Comparison of ENCODE assay signal across 2 cellular contexts in genomic region chr17:48960834-48961515, GRCh38.
A peak's percentile ranks its signal among the peaks of the same experiment; 100 is the strongest.
TF ChIP-seq lines count a peak whose summit lies in the region.

No MANE protein-coding gene starts in this region.

TF ChIP-seq in HepG2, 621 proteins besides CTCF, POLR2A, EP300 and RAD21 (continues in another document):
- 0 out of 2 replicates have a peak, but pooled peaks have one; percentile 60 for TF ChIP-seq ZNF264 (CRISPR knock-in tag; IDR thresholded peaks at IDR 0.05)
- TF ChIP-seq ZBTB8A (CRISPR knock-in tag; IDR thresholded peaks at IDR 0.05; ENCODE audit: borderline replicate concordance, low read depth), result no peak
- TF ChIP-seq CBX5 (CRISPR knock-in tag; IDR thresholded peaks at IDR 0.05; ENCODE audit: borderline replicate concordance), result peak; percentile 51; the same call in 1 of the 2 replicates
- TF ChIP-seq EHMT2 (IDR thresholded peaks at IDR 0.05; ENCODE audit: borderline replicate concordance, low read depth, low read length), result no peak
- TF ChIP-seq, protein P1, sequence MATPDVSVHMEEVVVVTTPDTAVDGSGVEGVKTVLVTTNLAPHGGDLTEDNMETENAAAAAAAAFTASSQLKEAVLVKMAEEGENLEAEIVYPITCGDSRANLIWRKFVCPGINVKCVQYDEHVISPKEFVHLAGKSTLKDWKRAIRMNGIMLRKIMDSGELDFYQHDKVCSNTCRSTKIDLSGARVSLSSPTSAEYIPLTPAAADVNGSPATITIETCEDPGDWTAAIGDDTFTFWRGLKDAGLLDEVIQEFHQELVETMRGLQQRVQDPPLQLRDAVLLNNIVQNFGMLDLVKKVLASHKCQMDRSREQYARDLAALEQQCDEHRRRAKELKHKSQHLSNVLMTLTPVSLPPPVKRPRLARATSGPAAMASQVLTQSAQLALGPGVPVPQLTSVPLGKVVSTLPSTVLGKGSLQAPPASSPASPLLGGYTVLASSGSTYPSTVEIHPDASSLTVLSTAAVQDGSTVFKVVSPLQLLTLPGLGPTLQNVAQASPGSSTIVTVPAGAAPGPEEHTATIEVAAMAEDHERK (CRISPR knock-in tag; IDR thresholded peaks at IDR 0.05; ENCODE audit: low read depth), result no peak
- TF ChIP-seq ZNF788 (CRISPR knock-in tag; IDR thresholded peaks at IDR 0.05; ENCODE audit: borderline replicate concordance), result 0 out of 2 replicates have a peak, but pooled peaks have one; percentile 5
- no peak for TF ChIP-seq KLF15 (CRISPR knock-in tag; IDR thresholded peaks at IDR 0.05; ENCODE audit: borderline replicate concordance)
- TF ChIP-seq SYNCRIP (IDR thresholded peaks at IDR 0.05; ENCODE audit: insufficient read depth, low read depth, low read length), result no peak
- TF ChIP-seq BORCS8-MEF2B (CRISPR knock-in tag; IDR thresholded peaks at IDR 0.05), result 0 out of 2 replicates have a peak, but pooled peaks have one; percentile 18
- no peak for TF ChIP-seq MAZ (IDR thresholded peaks at IDR 0.05; ENCODE audit: borderline replicate concordance, low read depth, low read length)
- TF ChIP-seq MAZ (CRISPR knock-in tag; IDR thresholded peaks at IDR 0.05; ENCODE audit: low read depth), result no peak; the same call in none of the 2 replicates
- TF ChIP-seq ZNF850 (CRISPR knock-in tag; conservative IDR thresholded peaks at IDR 0.05), result no peak
- TF ChIP-seq IRF2 (CRISPR knock-in tag; IDR thresholded peaks at IDR 0.05), result peak; percentile 28; the same call in 1 of the 2 replicates
- peak; percentile 40 for TF ChIP-seq STAG1 (CRISPR knock-in tag; IDR thresholded peaks at IDR 0.05)
- TF ChIP-seq, protein P2, sequence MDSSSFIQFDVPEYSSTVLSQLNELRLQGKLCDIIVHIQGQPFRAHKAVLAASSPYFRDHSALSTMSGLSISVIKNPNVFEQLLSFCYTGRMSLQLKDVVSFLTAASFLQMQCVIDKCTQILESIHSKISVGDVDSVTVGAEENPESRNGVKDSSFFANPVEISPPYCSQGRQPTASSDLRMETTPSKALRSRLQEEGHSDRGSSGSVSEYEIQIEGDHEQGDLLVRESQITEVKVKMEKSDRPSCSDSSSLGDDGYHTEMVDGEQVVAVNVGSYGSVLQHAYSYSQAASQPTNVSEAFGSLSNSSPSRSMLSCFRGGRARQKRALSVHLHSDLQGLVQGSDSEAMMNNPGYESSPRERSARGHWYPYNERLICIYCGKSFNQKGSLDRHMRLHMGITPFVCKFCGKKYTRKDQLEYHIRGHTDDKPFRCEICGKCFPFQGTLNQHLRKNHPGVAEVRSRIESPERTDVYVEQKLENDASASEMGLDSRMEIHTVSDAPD (CRISPR knock-in tag; IDR thresholded peaks at IDR 0.05), result 0 out of 2 replicates have a peak, but pooled peaks have one; percentile 28
- TF ChIP-seq DNMT1 (CRISPR knock-in tag; IDR thresholded peaks at IDR 0.05), result no peak
- no peak for TF ChIP-seq NR2C2 (CRISPR knock-in tag; IDR thresholded peaks at IDR 0.05; ENCODE audit: borderline replicate concordance)
- TF ChIP-seq ETV5 (CRISPR knock-in tag; IDR thresholded peaks at IDR 0.05; ENCODE audit: borderline replicate concordance), result no peak
- TF ChIP-seq MXD4 (CRISPR knock-in tag; IDR thresholded peaks at IDR 0.05), result 0 out of 2 replicates have a peak, but pooled peaks have one; percentile 21
- no peak for TF ChIP-seq CBFB (CRISPR knock-in tag; IDR thresholded peaks at IDR 0.05)
- TF ChIP-seq LRRFIP1 (CRISPR knock-in tag; conservative IDR thresholded peaks at IDR 0.05), result no peak; the same call in 1 of the 2 replicates
- no peak for TF ChIP-seq SUZ12 (IDR thresholded peaks at IDR 0.05; ENCODE audit: low read depth, low read length)
- TF ChIP-seq ZNF530 (CRISPR knock-in tag; IDR thresholded peaks at IDR 0.05; ENCODE audit: low read depth), result no peak
- TF ChIP-seq MAFK (conservative IDR thresholded peaks at IDR 0.05 in 1 of 2, IDR thresholded peaks at IDR 0.05 in 1 of 2; ENCODE audit: low read length in 2 of 2), result peak in 1 of 2 experiments; percentile 0; a peak in 1 of 4 replicates
- TF ChIP-seq PHF5A (CRISPR knock-in tag; IDR thresholded peaks at IDR 0.05; ENCODE audit: low read depth, unreplicated experiment), result peak; percentile 24
- TF ChIP-seq, protein P3, sequence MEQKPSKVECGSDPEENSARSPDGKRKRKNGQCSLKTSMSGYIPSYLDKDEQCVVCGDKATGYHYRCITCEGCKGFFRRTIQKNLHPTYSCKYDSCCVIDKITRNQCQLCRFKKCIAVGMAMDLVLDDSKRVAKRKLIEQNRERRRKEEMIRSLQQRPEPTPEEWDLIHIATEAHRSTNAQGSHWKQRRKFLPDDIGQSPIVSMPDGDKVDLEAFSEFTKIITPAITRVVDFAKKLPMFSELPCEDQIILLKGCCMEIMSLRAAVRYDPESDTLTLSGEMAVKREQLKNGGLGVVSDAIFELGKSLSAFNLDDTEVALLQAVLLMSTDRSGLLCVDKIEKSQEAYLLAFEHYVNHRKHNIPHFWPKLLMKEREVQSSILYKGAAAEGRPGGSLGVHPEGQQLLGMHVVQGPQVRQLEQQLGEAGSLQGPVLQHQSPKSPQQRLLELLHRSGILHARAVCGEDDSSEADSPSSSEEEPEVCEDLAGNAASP (CRISPR knock-in tag; IDR thresholded peaks at IDR 0.05; ENCODE audit: borderline replicate concordance), result peak; percentile 39; the same call in 1 of the 2 replicates
- TF ChIP-seq ZNF329 (CRISPR knock-in tag; IDR thresholded peaks at IDR 0.05; ENCODE audit: low read depth), result no peak
- no peak for TF ChIP-seq ISX (CRISPR knock-in tag; conservative IDR thresholded peaks at IDR 0.05)

TF ChIP-seq in GM12891, 5 proteins besides CTCF, POLR2A, EP300 and RAD21:
- TF ChIP-seq TAF1 (IDR thresholded peaks at IDR 0.05; ENCODE audit: low read depth, low read length) (no peak), SPI1 (IDR thresholded peaks at IDR 0.05; ENCODE audit: low read depth, low read length) (no peak), PAX5 (IDR thresholded peaks at IDR 0.05; ENCODE audit: insufficient read depth, low read length, severe bottlenecking) (no peak), POLR2AphosphoS5 (IDR thresholded peaks at IDR 0.05; ENCODE audit: low read depth, low read length) (no peak), POU2F2 (IDR thresholded peaks at IDR 0.05; ENCODE audit: low read depth, low read length) (no peak)
